ENCODE assay signal across 2 cellular contexts in the genomic region with DNA sequence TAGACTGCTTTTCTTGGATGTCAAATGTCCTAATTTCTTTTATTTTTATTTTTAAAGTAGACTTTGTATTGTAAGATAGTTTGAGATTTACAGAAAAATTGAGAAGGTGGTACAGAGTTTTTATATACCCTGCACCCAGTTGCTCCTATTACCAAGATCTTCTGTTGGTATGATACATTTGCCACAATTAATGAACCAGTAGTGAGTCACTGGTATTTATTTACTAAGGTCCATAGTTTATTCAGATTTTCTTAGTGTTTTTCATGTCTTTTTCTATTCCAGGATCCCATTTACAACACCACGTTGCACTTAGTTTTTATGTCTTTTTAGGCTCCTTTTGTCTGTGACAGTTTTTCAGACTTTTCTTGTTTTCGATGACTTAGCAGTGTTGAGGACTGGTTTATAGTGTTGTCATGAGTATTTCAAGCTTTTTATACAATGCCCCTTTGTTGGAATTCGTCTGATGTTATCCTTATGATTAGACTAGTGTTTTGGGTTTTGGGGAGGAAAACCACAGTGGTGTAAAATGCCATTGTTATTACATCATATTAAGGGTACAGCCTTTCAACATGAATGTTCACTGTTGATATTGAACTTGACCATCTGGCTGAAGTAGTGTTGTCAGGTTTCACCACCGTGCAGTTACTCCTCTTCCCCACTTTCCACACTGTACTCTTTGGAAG.
TF ChIP-seq lines count a peak whose summit lies in the region.

No MANE protein-coding gene starts in this region.

TF ChIP-seq in IMR-90, 13 proteins besides CTCF, POLR2A, EP300 and RAD21:
- peak; percentile 91 for TF ChIP-seq RCOR1 (IDR thresholded peaks at IDR 0.05; ENCODE audit: insufficient replicate concordance, low read length)
- TF ChIP-seq FOS (IDR thresholded peaks at IDR 0.05; ENCODE audit: low read depth, low read length) = peak; percentile 53; the same call in 1 of the 2 replicates
- peak; percentile 83 for TF ChIP-seq MAFK (IDR thresholded peaks at IDR 0.05; ENCODE audit: low read depth, low read length)
- TF ChIP-seq, protein P1, sequence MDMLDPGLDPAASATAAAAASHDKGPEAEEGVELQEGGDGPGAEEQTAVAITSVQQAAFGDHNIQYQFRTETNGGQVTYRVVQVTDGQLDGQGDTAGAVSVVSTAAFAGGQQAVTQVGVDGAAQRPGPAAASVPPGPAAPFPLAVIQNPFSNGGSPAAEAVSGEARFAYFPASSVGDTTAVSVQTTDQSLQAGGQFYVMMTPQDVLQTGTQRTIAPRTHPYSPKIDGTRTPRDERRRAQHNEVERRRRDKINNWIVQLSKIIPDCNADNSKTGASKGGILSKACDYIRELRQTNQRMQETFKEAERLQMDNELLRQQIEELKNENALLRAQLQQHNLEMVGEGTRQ (IDR thresholded peaks at IDR 0.05; ENCODE audit: low read depth, low read length) = no peak
- no peak for TF ChIP-seq CHD1 (IDR thresholded peaks at IDR 0.05; ENCODE audit: low read depth, low read length)
- 0 out of 2 replicates have a peak, but pooled peaks have one; percentile 16 for TF ChIP-seq NFE2L2 (IDR thresholded peaks at IDR 0.05; ENCODE audit: low read depth, low read length)
- TF ChIP-seq MAZ (IDR thresholded peaks at IDR 0.05; ENCODE audit: borderline replicate concordance, low read depth, low read length) = no peak
- TF ChIP-seq ELK1 (IDR thresholded peaks at IDR 0.05; ENCODE audit: borderline replicate concordance, low read depth, low read length) = no peak
- peak; percentile 14; the same call in 1 of the 2 replicates for TF ChIP-seq BHLHE40 (IDR thresholded peaks at IDR 0.05; ENCODE audit: low read depth, low read length)
- no peak for TF ChIP-seq SMC3 (IDR thresholded peaks at IDR 0.05; ENCODE audit: low read depth, low read length)
- peak; percentile 93 for TF ChIP-seq CEBPB (IDR thresholded peaks at IDR 0.05; ENCODE audit: low read depth, low read length)
- TF ChIP-seq MXI1 (IDR thresholded peaks at IDR 0.05; ENCODE audit: borderline replicate concordance, low read depth, low read length) = peak; percentile 72; the same call in 1 of the 2 replicates
- TF ChIP-seq RFX5 (IDR thresholded peaks at IDR 0.05; ENCODE audit: low read depth, low read length) = no peak

TF ChIP-seq in HepG2, 621 proteins besides CTCF, POLR2A, EP300 and RAD21 (continues in another document):
- TF ChIP-seq NR0B2 (CRISPR knock-in tag; IDR thresholded peaks at IDR 0.05) (no peak), PAWR (CRISPR knock-in tag; IDR thresholded peaks at IDR 0.05; ENCODE audit: borderline replicate concordance) (no peak), NR2F1 (CRISPR knock-in tag; IDR thresholded peaks at IDR 0.05) (no peak), CEBPB (IDR thresholded peaks at IDR 0.05; ENCODE audit: borderline replicate concordance, low read depth, low read length) (peak; percentile 54; the same call in 1 of the 2 replicates), ZNF335 (CRISPR knock-in tag; IDR thresholded peaks at IDR 0.05) (no peak), ZMYM3 (CRISPR knock-in tag; IDR thresholded peaks at IDR 0.05) (no peak), SOX13 (IDR thresholded peaks at IDR 0.05) (no peak), SOX13 (CRISPR knock-in tag; conservative IDR thresholded peaks at IDR 0.05 in 1 of 2, IDR thresholded peaks at IDR 0.05 in 1 of 2) (no peak), CHD4 (IDR thresholded peaks at IDR 0.05; ENCODE audit: borderline replicate concordance, low read length) (no peak), KMT2B (CRISPR knock-in tag; IDR thresholded peaks at IDR 0.05) (no peak), ZNF331 (CRISPR knock-in tag; IDR thresholded peaks at IDR 0.05) (no peak), ZBTB14 (CRISPR knock-in tag; IDR thresholded peaks at IDR 0.05) (no peak), TGIF2 (CRISPR knock-in tag; IDR thresholded peaks at IDR 0.05) (no peak), CREB3 (CRISPR knock-in tag; IDR thresholded peaks at IDR 0.05) (no peak), MLLT10 (CRISPR knock-in tag; IDR thresholded peaks at IDR 0.05) (no peak), SMC3 (IDR thresholded peaks at IDR 0.05; ENCODE audit: low read length) (no peak), ZFP36L1 (CRISPR knock-in tag; IDR thresholded peaks at IDR 0.05) (no peak), ATF4 (CRISPR knock-in tag; IDR thresholded peaks at IDR 0.05) (peak in 1 of 2 experiments; percentile 90; a peak in 2 of 4 replicates), DNMT1 (CRISPR knock-in tag; IDR thresholded peaks at IDR 0.05) (no peak), SOX6 (IDR thresholded peaks at IDR 0.05) (no peak), SOX6 (CRISPR knock-in tag; IDR thresholded peaks at IDR 0.05) (0 out of 2 replicates have a peak, but pooled peaks have one; percentile 12), STAT6 (CRISPR knock-in tag; IDR thresholded peaks at IDR 0.05; ENCODE audit: borderline replicate concordance) (no peak), TEAD2 (CRISPR knock-in tag; IDR thresholded peaks at IDR 0.05) (no peak), FOSL2 (CRISPR knock-in tag; IDR thresholded peaks at IDR 0.05) (0 out of 2 replicates have a peak, but pooled peaks have one; percentile 12), ATF7 (IDR thresholded peaks at IDR 0.05) (no peak), ATF7 (CRISPR knock-in tag; IDR thresholded peaks at IDR 0.05) (no peak), TOE1 (CRISPR knock-in tag; IDR thresholded peaks at IDR 0.05) (no peak), ZSCAN20 (CRISPR knock-in tag; IDR thresholded peaks at IDR 0.05; ENCODE audit: borderline replicate concordance) (no peak), EEA1 (CRISPR knock-in tag; IDR thresholded peaks at IDR 0.05; ENCODE audit: borderline replicate concordance) (no peak), BCL6 (CRISPR knock-in tag; IDR thresholded peaks at IDR 0.05) (no peak), ZNF75D (CRISPR knock-in tag; IDR thresholded peaks at IDR 0.05; ENCODE audit: borderline replicate concordance) (no peak), ZNF747 (CRISPR knock-in tag; IDR thresholded peaks at IDR 0.05; ENCODE audit: borderline replicate concordance) (no peak), STAG1 (CRISPR knock-in tag; IDR thresholded peaks at IDR 0.05) (no peak), KLF9 (CRISPR knock-in tag; IDR thresholded peaks at IDR 0.05; ENCODE audit: low read depth) (no peak), REPIN1 (CRISPR knock-in tag; IDR thresholded peaks at IDR 0.05; ENCODE audit: borderline replicate concordance, low read depth) (no peak), NFE2L1 (CRISPR knock-in tag; IDR thresholded peaks at IDR 0.05; ENCODE audit: borderline replicate concordance) (no peak), SKI (IDR thresholded peaks at IDR 0.05; ENCODE audit: partially characterized antibody) (peak; percentile 57), ZNF468 (CRISPR knock-in tag; IDR thresholded peaks at IDR 0.05) (no peak), ZNF451 (CRISPR knock-in tag; IDR thresholded peaks at IDR 0.05) (no peak), NFKBIZ (CRISPR knock-in tag; IDR thresholded peaks at IDR 0.05) (no peak)
- TF ChIP-seq, protein P2, sequence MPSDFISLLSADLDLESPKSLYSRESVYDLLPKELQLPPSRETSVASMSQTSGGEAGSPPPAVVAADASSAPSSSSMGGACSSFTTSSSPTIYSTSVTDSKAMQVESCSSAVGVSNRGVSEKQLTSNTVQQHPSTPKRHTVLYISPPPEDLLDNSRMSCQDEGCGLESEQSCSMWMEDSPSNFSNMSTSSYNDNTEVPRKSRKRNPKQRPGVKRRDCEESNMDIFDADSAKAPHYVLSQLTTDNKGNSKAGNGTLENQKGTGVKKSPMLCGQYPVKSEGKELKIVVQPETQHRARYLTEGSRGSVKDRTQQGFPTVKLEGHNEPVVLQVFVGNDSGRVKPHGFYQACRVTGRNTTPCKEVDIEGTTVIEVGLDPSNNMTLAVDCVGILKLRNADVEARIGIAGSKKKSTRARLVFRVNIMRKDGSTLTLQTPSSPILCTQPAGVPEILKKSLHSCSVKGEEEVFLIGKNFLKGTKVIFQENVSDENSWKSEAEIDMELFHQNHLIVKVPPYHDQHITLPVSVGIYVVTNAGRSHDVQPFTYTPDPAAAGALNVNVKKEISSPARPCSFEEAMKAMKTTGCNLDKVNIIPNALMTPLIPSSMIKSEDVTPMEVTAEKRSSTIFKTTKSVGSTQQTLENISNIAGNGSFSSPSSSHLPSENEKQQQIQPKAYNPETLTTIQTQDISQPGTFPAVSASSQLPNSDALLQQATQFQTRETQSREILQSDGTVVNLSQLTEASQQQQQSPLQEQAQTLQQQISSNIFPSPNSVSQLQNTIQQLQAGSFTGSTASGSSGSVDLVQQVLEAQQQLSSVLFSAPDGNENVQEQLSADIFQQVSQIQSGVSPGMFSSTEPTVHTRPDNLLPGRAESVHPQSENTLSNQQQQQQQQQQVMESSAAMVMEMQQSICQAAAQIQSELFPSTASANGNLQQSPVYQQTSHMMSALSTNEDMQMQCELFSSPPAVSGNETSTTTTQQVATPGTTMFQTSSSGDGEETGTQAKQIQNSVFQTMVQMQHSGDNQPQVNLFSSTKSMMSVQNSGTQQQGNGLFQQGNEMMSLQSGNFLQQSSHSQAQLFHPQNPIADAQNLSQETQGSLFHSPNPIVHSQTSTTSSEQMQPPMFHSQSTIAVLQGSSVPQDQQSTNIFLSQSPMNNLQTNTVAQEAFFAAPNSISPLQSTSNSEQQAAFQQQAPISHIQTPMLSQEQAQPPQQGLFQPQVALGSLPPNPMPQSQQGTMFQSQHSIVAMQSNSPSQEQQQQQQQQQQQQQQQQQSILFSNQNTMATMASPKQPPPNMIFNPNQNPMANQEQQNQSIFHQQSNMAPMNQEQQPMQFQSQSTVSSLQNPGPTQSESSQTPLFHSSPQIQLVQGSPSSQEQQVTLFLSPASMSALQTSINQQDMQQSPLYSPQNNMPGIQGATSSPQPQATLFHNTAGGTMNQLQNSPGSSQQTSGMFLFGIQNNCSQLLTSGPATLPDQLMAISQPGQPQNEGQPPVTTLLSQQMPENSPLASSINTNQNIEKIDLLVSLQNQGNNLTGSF (CRISPR knock-in tag; IDR thresholded peaks at IDR 0.05) = no peak
- TF ChIP-seq, protein P3, sequence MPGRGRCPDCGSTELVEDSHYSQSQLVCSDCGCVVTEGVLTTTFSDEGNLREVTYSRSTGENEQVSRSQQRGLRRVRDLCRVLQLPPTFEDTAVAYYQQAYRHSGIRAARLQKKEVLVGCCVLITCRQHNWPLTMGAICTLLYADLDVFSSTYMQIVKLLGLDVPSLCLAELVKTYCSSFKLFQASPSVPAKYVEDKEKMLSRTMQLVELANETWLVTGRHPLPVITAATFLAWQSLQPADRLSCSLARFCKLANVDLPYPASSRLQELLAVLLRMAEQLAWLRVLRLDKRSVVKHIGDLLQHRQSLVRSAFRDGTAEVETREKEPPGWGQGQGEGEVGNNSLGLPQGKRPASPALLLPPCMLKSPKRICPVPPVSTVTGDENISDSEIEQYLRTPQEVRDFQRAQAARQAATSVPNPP (CRISPR knock-in tag; IDR thresholded peaks at IDR 0.05) = no peak
- TF ChIP-seq, protein P4, sequence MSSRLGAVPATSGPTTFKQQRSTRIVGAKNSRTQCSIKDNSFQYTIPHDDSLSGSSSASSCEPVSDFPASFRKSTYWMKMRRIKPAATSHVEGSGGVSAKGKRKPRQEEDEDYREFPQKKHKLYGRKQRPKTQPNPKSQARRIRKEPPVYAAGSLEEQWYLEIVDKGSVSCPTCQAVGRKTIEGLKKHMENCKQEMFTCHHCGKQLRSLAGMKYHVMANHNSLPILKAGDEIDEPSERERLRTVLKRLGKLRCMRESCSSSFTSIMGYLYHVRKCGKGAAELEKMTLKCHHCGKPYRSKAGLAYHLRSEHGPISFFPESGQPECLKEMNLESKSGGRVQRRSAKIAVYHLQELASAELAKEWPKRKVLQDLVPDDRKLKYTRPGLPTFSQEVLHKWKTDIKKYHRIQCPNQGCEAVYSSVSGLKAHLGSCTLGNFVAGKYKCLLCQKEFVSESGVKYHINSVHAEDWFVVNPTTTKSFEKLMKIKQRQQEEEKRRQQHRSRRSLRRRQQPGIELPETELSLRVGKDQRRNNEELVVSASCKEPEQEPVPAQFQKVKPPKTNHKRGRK (CRISPR knock-in tag; IDR thresholded peaks at IDR 0.05) = no peak
